Comparison of ENCODE assay signal across 27 cellular contexts in genomic region chr12:92600052-92600451, GRCh38.
"Had no signal": no experiment of that assay in that cellular context is flagged by ENCODE, and none has a peak within 500 bp of the region (broad histone marks: within the 10 kb centered on the region; RNA-seq: fewer than 3 reads in every experiment).

No MANE protein-coding gene starts in this region.

- H3K27ac Mint-ChIP-seq: activated naive CD8-positive, alpha-beta T cell treated with anti-CD3 and anti-CD28 coated beads for 36 hours; activated T-helper 1 cell treated with anti-CD3 and anti-CD28 coated beads, Interleukin-12 subunit alpha, Interleukin-12 subunit beta, Interleukin-2, Interleukin-4 antibody, amounts not matched to agents 30 ng/mL and 10 ng/mL and 1 ng/mL, durations not matched to agents 14 hours and 24 hours and 36 hours; memory B cell had no signal

- H3K9me3 ChIP-seq: adrenal gland, colonic mucosa, suprapubic skin, tibial artery, upper lobe of right lung had no signal

- H3K4me1 ChIP-seq: body of pancreas, colonic mucosa had no signal

- H3K27me3 ChIP-seq: adrenal gland, body of pancreas, colonic mucosa, suprapubic skin, tibial artery, upper lobe of right lung had no signal

- H3K36me3 ChIP-seq: adrenal gland, colonic mucosa, suprapubic skin, tibial artery, upper lobe of right lung had no signal

- H3K4me3 ChIP-seq: adrenal gland, body of pancreas, colonic mucosa, suprapubic skin, tibial artery, upper lobe of right lung had no signal

- H3K27ac ChIP-seq: adrenal gland, body of pancreas, colonic mucosa, suprapubic skin, tibial artery, upper lobe of right lung, VCaP had no signal

- DNase-seq: activated CD4-positive, alpha-beta memory T cell treated with anti-CD3 and anti-CD28 coated beads for 36 hours; activated CD4-positive, alpha-beta T cell treated with anti-CD3 and anti-CD28 coated beads for 48 hours; activated CD8-positive, alpha-beta memory T cell treated with anti-CD3 and anti-CD28 coated beads, Interleukin-2, amount 50 U/mL, for 4 hours; activated gamma-delta T cell treated with Interleukin-2 at 50 U/mL for 16 hours; activated naive CD8-positive, alpha-beta T cell treated with anti-CD3 and anti-CD28 coated beads for 36 hours; activated T-cell treated with anti-CD3 and anti-CD28 coated beads, Interleukin-2, amount 50 U/mL, for 1 hour; adrenal gland; aorta; body of pancreas; cerebellar nuclear complex; colonic mucosa; foreskin fibroblast; head of caudate nucleus; hippocampal formation; naive thymus-derived CD8-positive, alpha-beta T cell; right cardiac atrium; stimulated activated CD4-positive, alpha-beta T cell treated with anti-CD3 and anti-CD28 coated beads, Interleukin-15, amount 100 ng/mL, for 24 hours; stimulated activated CD4-positive, alpha-beta T cell treated with anti-CD3 and anti-CD28 coated beads, Interleukin-2, amount 100 ng/mL, for 24 hours; stimulated activated naive CD4-positive, alpha-beta T cell; tibial artery; upper lobe of right lung had no signal

- FAIRE-seq: TTC549 had no signal

- H3K27me3 Mint-ChIP-seq: activated CD4-positive, alpha-beta memory T cell treated with anti-CD3 and anti-CD28 coated beads for 36 hours; activated naive CD8-positive, alpha-beta T cell treated with anti-CD3 and anti-CD28 coated beads for 36 hours; memory B cell; naive thymus-derived CD8-positive, alpha-beta T cell had no signal

- ATAC-seq: body of pancreas; esophagus mucosa; naive thymus-derived CD8-positive, alpha-beta T cell; right cardiac atrium; upper lobe of right lung had no signal

- H3K4me3 Mint-ChIP-seq: activated CD4-positive, alpha-beta memory T cell treated with anti-CD3 and anti-CD28 coated beads for 36 hours; activated naive CD8-positive, alpha-beta T cell treated with anti-CD3 and anti-CD28 coated beads for 36 hours; activated T-helper 1 cell treated with anti-CD3 and anti-CD28 coated beads, Interleukin-12 subunit alpha, Interleukin-12 subunit beta, Interleukin-2, Interleukin-4 antibody, amounts not matched to agents 30 ng/mL and 10 ng/mL and 1 ng/mL, durations not matched to agents 14 hours and 24 hours and 36 hours; memory B cell; naive thymus-derived CD8-positive, alpha-beta T cell had no signal
